In genomic region chr12:90995041-90995440, GRCh38 we compare ENCODE assay signal across 1 cellular context.
TF ChIP-seq lines count a peak whose summit lies in the region.

No MANE protein-coding gene starts in this region.

TF ChIP-seq in GM23338, 12 proteins besides CTCF, POLR2A, EP300 and RAD21 (continued from another document):
- TF ChIP-seq ZNF462 (CRISPR knock-in tag; IDR thresholded peaks at IDR 0.05) = no peak
- TF ChIP-seq ZNF331 (CRISPR knock-in tag; IDR thresholded peaks at IDR 0.05; ENCODE audit: low read depth) = no peak
- TF ChIP-seq REST (IDR thresholded peaks at IDR 0.05; ENCODE audit: unreplicated experiment) = no peak
- TF ChIP-seq STAT1 (IDR thresholded peaks at IDR 0.05; ENCODE audit: unreplicated experiment) = no peak
- no peak for TF ChIP-seq EZH2 (IDR thresholded peaks at IDR 0.05; ENCODE audit: low read depth, unreplicated experiment)
- TF ChIP-seq ETS1 (IDR thresholded peaks at IDR 0.05) = no peak
- TF ChIP-seq JUNB (IDR thresholded peaks at IDR 0.05; ENCODE audit: unreplicated experiment) = no peak
- TF ChIP-seq NANOG (IDR thresholded peaks at IDR 0.05; ENCODE audit: borderline replicate concordance) = no peak
- TF ChIP-seq POLR2AphosphoS5 (IDR thresholded peaks at IDR 0.05; ENCODE audit: low read depth) = no peak
- no peak for TF ChIP-seq EZH2phosphoT487 (IDR thresholded peaks at IDR 0.05; ENCODE audit: unreplicated experiment)
- no peak for TF ChIP-seq ZNF114 (CRISPR knock-in tag; IDR thresholded peaks at IDR 0.05)
